Comparison of ENCODE assay signal across 13 cellular contexts in genomic region chr5:54638090-54638489, GRCh38.
"Had no signal": no experiment of that assay in that cellular context is flagged by ENCODE, and none has a peak within 500 bp of the region (broad histone marks: within the 10 kb centered on the region; RNA-seq: fewer than 3 reads in every experiment).

No MANE protein-coding gene starts in this region.

- H3K36me3 Mint-ChIP-seq: stimulated activated memory B cell treated with anti-CD40 and anti-IgM and Interleukin-4, amounts not matched to agents 10 μg/mL and 1 μg/mL and 100 μg/mL, for 72 hours had no signal

- DNase-seq: activated CD4-positive, alpha-beta T cell treated with anti-CD3 and anti-CD28 coated beads, Interleukin-2, amount 50 U/mL, for 4 hours; activated CD8-positive, alpha-beta memory T cell treated with anti-CD3 and anti-CD28 coated beads, Interleukin-2, amount 50 U/mL, for 48 hours; activated naive CD4-positive, alpha-beta T cell; cortex of kidney; effector CD8-positive, alpha-beta T cell; hippocampal formation; kidney glomerular epithelial cell; stimulated activated CD4-positive, alpha-beta T cell treated with anti-CD3 and anti-CD28 coated beads, Interleukin-1b, Interleukin-23, amount 100 ng/mL, for 48 hours; trophoblast cell had no signal

- H3K27me3 Mint-ChIP-seq: progenitor cell of endocrine pancreas; stimulated activated memory B cell treated with anti-CD40 and anti-IgM and Interleukin-4, amounts not matched to agents 10 μg/mL and 1 μg/mL and 100 μg/mL, for 72 hours had no signal

- H3K9me3 Mint-ChIP-seq: stimulated activated memory B cell treated with anti-CD40 and anti-IgM and Interleukin-4, amounts not matched to agents 10 μg/mL and 1 μg/mL and 100 μg/mL, for 72 hours had no signal

- H3K4me1 Mint-ChIP-seq: stimulated activated memory B cell treated with anti-CD40 and anti-IgM and Interleukin-4, amounts not matched to agents 10 μg/mL and 1 μg/mL and 100 μg/mL, for 72 hours had no signal

- ATAC-seq: stimulated activated memory B cell treated with anti-CD40 and anti-IgM and Interleukin-4, amounts not matched to agents 10 μg/mL and 1 μg/mL and 100 μg/mL, for 72 hours had no signal

- H3K27ac Mint-ChIP-seq: progenitor cell of endocrine pancreas; stimulated activated memory B cell treated with anti-CD40 and anti-IgM and Interleukin-4, amounts not matched to agents 10 μg/mL and 1 μg/mL and 100 μg/mL, for 72 hours; T-helper 1 cell treated with Interleukin-12 subunit alpha and Interleukin-12 subunit beta and Interleukin-4 antibody, amounts not matched to agents 30 μg/mL and 1 μg/mL, for 36 hours had no signal

- H3K27ac ChIP-seq: epithelial cell of prostate had no signal

- H3K4me3 Mint-ChIP-seq: stimulated activated memory B cell treated with anti-CD40 and anti-IgM and Interleukin-4, amounts not matched to agents 10 μg/mL and 1 μg/mL and 100 μg/mL, for 72 hours; T-helper 1 cell treated with Interleukin-12 subunit alpha and Interleukin-12 subunit beta and Interleukin-4 antibody, amounts not matched to agents 30 μg/mL and 1 μg/mL, for 36 hours had no signal
